18 cellular contexts compared by ENCODE assay signal in the genomic region with DNA sequence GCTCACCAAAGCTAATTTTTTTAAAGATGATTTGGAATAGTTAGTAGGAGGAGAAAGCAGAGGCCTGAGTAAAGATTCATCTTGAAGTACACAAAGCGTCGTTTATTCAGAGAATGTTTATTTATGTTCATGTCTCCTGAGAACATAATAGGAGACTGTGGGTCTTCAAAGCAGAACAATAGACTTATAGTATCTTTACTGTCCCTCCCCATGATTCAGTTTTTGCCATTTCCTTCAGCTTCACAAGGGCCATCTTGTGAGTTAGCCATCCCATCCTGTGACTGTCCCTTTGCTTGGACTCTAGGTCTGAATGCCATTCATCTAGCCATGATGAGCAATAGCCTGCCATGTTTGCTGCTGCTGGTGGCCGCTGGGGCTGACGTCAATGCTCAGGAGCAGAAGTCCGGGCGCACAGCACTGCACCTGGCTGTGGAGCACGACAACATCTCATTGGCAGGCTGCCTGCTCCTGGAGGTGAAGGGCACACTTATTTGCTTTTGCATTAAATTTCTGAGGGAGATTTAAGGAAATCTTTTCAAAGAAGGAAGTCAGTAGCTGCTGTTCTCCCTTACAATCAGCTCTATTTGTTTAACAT.
DNase-seq lines count a peak whose midpoint lies in the region; ATAC-seq, FAIRE-seq and TF ChIP-seq lines count a peak whose summit lies in the region.
"Had no signal": no experiment of that assay in that cellular context is flagged by ENCODE, and none has a peak within 500 bp of the region (broad histone marks: within the 10 kb centered on the region; RNA-seq: fewer than 3 reads in every experiment).

No MANE protein-coding gene starts in this region.

- H2AFZ ChIP-seq in H9 (ENCODE audit: low read length) = no peak overlapping the region

- H3K9me3 ChIP-seq in CD8-positive, alpha-beta T cell (ENCODE audit: low read length) = no peaks in the 10 kb centered on the region
- no peaks in the 10 kb centered on the region for H3K9me3 ChIP-seq in ascending aorta
- no peaks in the 10 kb centered on the region for H3K9me3 ChIP-seq in H9 (ENCODE audit: control insufficient read depth, low read depth, low read length)
- H3K9me3 ChIP-seq: prostate gland, suprapubic skin had no signal

- H3K9ac ChIP-seq in H9 (ENCODE audit: extremely low read depth, insufficient read length, low read length) = no peak overlapping the region

- no peak overlapping the region for H3K14ac ChIP-seq in H9 (ENCODE audit: insufficient read depth, low read length)

- H4K5ac ChIP-seq in H9 (ENCODE audit: insufficient read length, low read depth, low read length) = no peak overlapping the region

- H3K27me3 ChIP-seq in CD8-positive, alpha-beta T cell (ENCODE audit: insufficient read depth, low read length) = no peaks in the 10 kb centered on the region
- H3K27me3 ChIP-seq in bronchial epithelial cell (ENCODE audit: control insufficient read depth, insufficient read depth, low read length) (no peaks in the 10 kb centered on the region), ascending aorta (no peaks in the 10 kb centered on the region), H9 (ENCODE audit: insufficient read depth, low read length) (no peaks in the 10 kb centered on the region)
- H3K27me3 ChIP-seq: suprapubic skin had no signal

- H4K91ac ChIP-seq in H9 (ENCODE audit: insufficient read length, low read depth, low read length) = no peak overlapping the region

- H2AK5ac ChIP-seq in H9 (ENCODE audit: insufficient read length, low read length) = no peak overlapping the region

- no peak for ATAC-seq in CD8-positive, alpha-beta T cell
- ATAC-seq in natural killer cell treated with Interleukin-12 subunit alpha and Interleukin-12 subunit beta and Interleukin-15 and Interleukin-18, amount 100 ng/mL, for 72 hours = no peak
- no peak for ATAC-seq in GM19467 (IDR thresholded peaks at IDR 0.05; ENCODE audit: unreplicated experiment)

- no peaks in the 10 kb centered on the region for H3K79me1 ChIP-seq in H9 (ENCODE audit: insufficient read depth, low read depth, low read length, poor library complexity, severe bottlenecking)

- no peak overlapping the region for H3K56ac ChIP-seq in H9 (ENCODE audit: insufficient read length, low read depth, low read length)

- no peaks in the 10 kb centered on the region for H3K9me3 Mint-ChIP-seq in CD8-positive, alpha-beta T cell
- H3K9me3 Mint-ChIP-seq in natural killer cell treated with Interleukin-12 subunit alpha and Interleukin-12 subunit beta and Interleukin-15 and Interleukin-18, amount 100 ng/mL, for 72 hours = no peaks in the 10 kb centered on the region
- no peaks in the 10 kb centered on the region for H3K9me3 Mint-ChIP-seq in H9
- H3K9me3 Mint-ChIP-seq: endodermal cell had no signal

- no peak overlapping the region for H3K4ac ChIP-seq in H9 (ENCODE audit: low read depth, low read length)

- H2BK20ac ChIP-seq in H9 (ENCODE audit: low read depth, low read length, poor library complexity, severe bottlenecking) = no peak overlapping the region

- peaks cover 43% of the 10 kb centered on the region for H3K4me1 ChIP-seq in CD8-positive, alpha-beta T cell (ENCODE audit: insufficient read depth, low read length)
- no peaks in the 10 kb centered on the region for H3K4me1 ChIP-seq in ascending aorta
- H3K4me1 ChIP-seq in H9 (ENCODE audit: insufficient read depth, low read length) = no peaks in the 10 kb centered on the region
- H3K4me1 ChIP-seq: prostate gland had no signal

- H3K27me3 Mint-ChIP-seq in CD8-positive, alpha-beta T cell (ENCODE audit: low read depth) = no peaks in the 10 kb centered on the region
- no peaks in the 10 kb centered on the region for H3K27me3 Mint-ChIP-seq in natural killer cell treated with Interleukin-12 subunit alpha and Interleukin-12 subunit beta and Interleukin-15 and Interleukin-18, amount 100 ng/mL, for 72 hours
- no peaks in the 10 kb centered on the region for H3K27me3 Mint-ChIP-seq in H9 (ENCODE audit: low read depth)
- H3K27me3 Mint-ChIP-seq: B cell had no signal

- WGBS in H9 (ENCODE audit: extremely low coverage, insufficient read length, low lambda C conversion rate) = no CpG with 5 or more reads among the region's 7 CpGs

- H3K36me3 Mint-ChIP-seq in CD8-positive, alpha-beta T cell = peaks cover 84% of the 10 kb centered on the region
- peaks cover 57% of the 10 kb centered on the region for H3K36me3 Mint-ChIP-seq in natural killer cell treated with Interleukin-12 subunit alpha and Interleukin-12 subunit beta and Interleukin-15 and Interleukin-18, amount 100 ng/mL, for 72 hours
- H3K36me3 Mint-ChIP-seq in H9 (ENCODE audit: insufficient read depth in 1 of 3, low read depth in 3 of 3) = peaks cover 0 to 8% (median 3%) of the 10 kb centered on the region in 3 experiments; a peak in 3 of 7 replicates

- H3K4me3 ChIP-seq in CD8-positive, alpha-beta T cell (ENCODE audit: low read depth, low read length) = no peak overlapping the region
- H3K4me3 ChIP-seq in bronchial epithelial cell (ENCODE audit: low read depth, low read length) = no peak overlapping the region
- no peak overlapping the region for H3K4me3 ChIP-seq in ascending aorta
- H3K4me3 ChIP-seq: prostate gland, suprapubic skin had no signal

- no peak overlapping the region for H3K18ac ChIP-seq in H9 (ENCODE audit: insufficient read length, low read depth, low read length)

- POLR2A ChIA-PET in CD8-positive, alpha-beta T cell (lab: Charles Lee) = no interaction called here

- peak overlapping the region; percentile 22 for H3K4me3 Mint-ChIP-seq in CD8-positive, alpha-beta T cell
- no peak overlapping the region for H3K4me3 Mint-ChIP-seq in natural killer cell treated with Interleukin-12 subunit alpha and Interleukin-12 subunit beta and Interleukin-15 and Interleukin-18, amount 100 ng/mL, for 72 hours
- H3K4me3 Mint-ChIP-seq in H9 = no peak overlapping the region
- H3K4me3 Mint-ChIP-seq: B cell, endodermal cell had no signal

- no peaks in the 10 kb centered on the region for H3K23me2 ChIP-seq in H9 (ENCODE audit: insufficient read length, low read depth, low read length, poor library complexity, severe bottlenecking)

- H2BK15ac ChIP-seq in H9 (ENCODE audit: low read depth, low read length) = no peak overlapping the region

- no peak for DNase-seq in CD8-positive, alpha-beta T cell
- DNase-seq in NCI-H2029 treated with DMSO at 0.1 percent for 48 hours (lab: John Stamatoyannopoulos, UW) = peak; percentile 62
- DNase-seq in bronchial epithelial cell (ENCODE audit: low read depth) = peak; percentile 21
- DNase-seq in natural killer cell treated with Interleukin-12 subunit alpha and Interleukin-12 subunit beta and Interleukin-15 and Interleukin-18, amount 100 ng/mL, for 72 hours (ENCODE audit: low spot score) = no peak
- no peak for DNase-seq in stimulated activated naive CD4-positive, alpha-beta T cell treated with Interleukin-2 at 50 U/mL for 16 hours (lab: John Stamatoyannopoulos, UW)
- DNase-seq in ascending aorta (ENCODE audit: low spot score in 2 of 2) = no peak
- no peak for DNase-seq in H9
- DNase-seq: activated CD8-positive, alpha-beta memory T cell treated with anti-CD3 and anti-CD28 coated beads for 24 hours; central memory CD4-positive, alpha-beta T cell; DMS79; endodermal cell; left ventricle myocardium superior; stimulated activated CD4-positive, alpha-beta T cell treated with anti-CD3 and anti-CD28 coated beads, Interleukin-12 subunit alpha, Interleukin-12 subunit beta, amount 100 ng/mL, for 4 hours had no signal

- no peak overlapping the region for H2BK12ac ChIP-seq in H9 (ENCODE audit: insufficient read length, low read depth, low read length)

- no peak for TF ChIP-seq CTCF in CD8-positive, alpha-beta T cell (IDR thresholded peaks at IDR 0.05)
- TF ChIP-seq CTCF in bronchial epithelial cell (IDR thresholded peaks at IDR 0.05; ENCODE audit: insufficient read depth, low read length, severe bottlenecking) (no peak), ascending aorta (IDR thresholded peaks at IDR 0.05) (no peak), H9 (conservative IDR thresholded peaks at IDR 0.05) (no peak)

- H3K4me1 Mint-ChIP-seq in CD8-positive, alpha-beta T cell (ENCODE audit: low read depth) = peaks cover 59% of the 10 kb centered on the region
- H3K4me1 Mint-ChIP-seq in natural killer cell treated with Interleukin-12 subunit alpha and Interleukin-12 subunit beta and Interleukin-15 and Interleukin-18, amount 100 ng/mL, for 72 hours (ENCODE audit: low read depth in 2 of 2) = peaks cover 28 to 35% of the 10 kb centered on the region in 2 donors
- H3K4me1 Mint-ChIP-seq in H9 = no peaks in the 10 kb centered on the region
- H3K4me1 Mint-ChIP-seq: endodermal cell had no signal

- CTCF ChIA-PET in CD8-positive, alpha-beta T cell (lab: Charles Lee) = interaction anchor here (1.5 kb wide), 1 partner anchor 27 kb away, joined by 6 read pairs; no protein-coding TSS in a partner anchor

- H4K8ac ChIP-seq in H9 (replicated peaks; ENCODE audit: insufficient read length, low read depth, low read length) = no peak overlapping the region

- no peak overlapping the region for H3K27ac ChIP-seq in CD8-positive, alpha-beta T cell (ENCODE audit: low read depth, low read length)
- no peak overlapping the region for H3K27ac ChIP-seq in ascending aorta
- no peak overlapping the region for H3K27ac ChIP-seq in H9 (ENCODE audit: insufficient read length, low read depth, low read length)
- H3K27ac ChIP-seq: prostate gland, suprapubic skin had no signal

- H3K27ac Mint-ChIP-seq in CD8-positive, alpha-beta T cell = peak overlapping the region; percentile 45
- H3K27ac Mint-ChIP-seq in natural killer cell treated with Interleukin-12 subunit alpha and Interleukin-12 subunit beta and Interleukin-15 and Interleukin-18, amount 100 ng/mL, for 72 hours = peak overlapping the region; percentile 6 to 64
- H3K27ac Mint-ChIP-seq in H9 = 0 out of 7 replicates have a peak overlapping the region, but pooled peaks of 1 of the 3 experiments have one; percentile 48
- H3K27ac Mint-ChIP-seq: B cell, endodermal cell had no signal

- peaks cover 47% of the 10 kb centered on the region for H3K36me3 ChIP-seq in CD8-positive, alpha-beta T cell (ENCODE audit: insufficient read depth, low read length)
- H3K36me3 ChIP-seq in bronchial epithelial cell (ENCODE audit: control insufficient read depth, insufficient read depth, low read length) = peaks cover 23% of the 10 kb centered on the region
- peaks cover 62 to 82% of the 10 kb centered on the region in 2 donors for H3K36me3 ChIP-seq in ascending aorta
- H3K36me3 ChIP-seq: prostate gland had no signal

- no peak for FAIRE-seq in bronchial epithelial cell (lab: Jason Lieb, UNC)
- FAIRE-seq: TTC549 had no signal

- no peak overlapping the region for H2BK5ac ChIP-seq in H9 (ENCODE audit: insufficient read length, low read length)

- intact Hi-C loops in CD8-positive, alpha-beta T cell (cut with DNase I, micrococcal nuclease) = no loop called here
- intact Hi-C loops in ascending aorta (cut with DNase I) = no loop called here

- no peaks in the 10 kb centered on the region for H3K79me2 ChIP-seq in H9 (ENCODE audit: insufficient read depth, low read length)

- H2BK120ac ChIP-seq in H9 (ENCODE audit: low read depth, low read length, poor library complexity, severe bottlenecking) = no peak overlapping the region

- H3K23ac ChIP-seq in H9 (ENCODE audit: insufficient read length, low read depth, low read length) = no peak overlapping the region

- H3T11ph ChIP-seq in H9 (ENCODE audit: low read length) = no peak overlapping the region

- H4K20me1 ChIP-seq in H9 (ENCODE audit: control insufficient read depth, insufficient read depth, insufficient read length) = no peaks in the 10 kb centered on the region

- no peak overlapping the region for H3K4me2 ChIP-seq in H9 (ENCODE audit: insufficient read depth, insufficient read length, low read length)

Comparison
In these comparisons a context has a peak if more than half of its experiments do, and no peak if none do; other contexts are left out.
1. DNase-seq: peak in NCI-H2029 treated with DMSO at 0.1 percent for 48 hours (single experiment) and bronchial epithelial cell (single experiment); none in CD8-positive, alpha-beta T cell (0 of 7), natural killer cell treated with Interleukin-12 subunit alpha and Interleukin-12 subunit beta and Interleukin-15 and Interleukin-18, amount 100 ng/mL, for 72 hours (single experiment), stimulated activated naive CD4-positive, alpha-beta T cell treated with Interleukin-2 at 50 U/mL for 16 hours (single experiment), ascending aorta (0 of 2) and H9 (single experiment).